8 cellular contexts compared by ENCODE assay signal in genomic region chr1:84078824-84079167, GRCh38.
DNase-seq lines count a peak whose midpoint lies in the region; ATAC-seq and TF ChIP-seq lines count a peak whose summit lies in the region.

No MANE protein-coding gene starts in this region.

- H4K20me1 ChIP-seq in PC-3 (ENCODE audit: low read length): no peaks in the 10 kb centered on the region
- H4K20me1 ChIP-seq in fibroblast of lung (ENCODE audit: control insufficient read depth, extremely low read depth, insufficient read depth, low read length): no peaks in the 10 kb centered on the region

- no peaks in the 10 kb centered on the region for H3K9me2 ChIP-seq in PC-3 (replicated peaks; ENCODE audit: low read length)

- POLR2A ChIA-PET in PC-3 (lab: Charles Lee; ENCODE audit: unreplicated experiment): no interaction called here

- no peaks in the 10 kb centered on the region for H3F3A ChIP-seq in PC-3 (ENCODE audit: low read length, unreplicated experiment)

- DNase-seq in GM06990 (ENCODE audit: extremely low read depth, insufficient read length) (no peak), PC-3 (no peak), fibroblast of lung (ENCODE audit: low read depth in 2 of 2) (peak in 1 of 2 donors; percentile 4), A172 (ENCODE audit: low spot score) (no peak), 8988T (no peak), foreskin melanocyte (no peak)
- no peak for DNase-seq in activated effector memory CD4-positive, alpha-beta T cell treated with Interleukin-2 at 50 U/mL for 16 hours

- H2AFZ ChIP-seq in PC-3 (ENCODE audit: low read length) (peak overlapping the region; percentile 98), fibroblast of lung (ENCODE audit: low read length) (peak overlapping the region; percentile 95)

- H3K4me1 ChIP-seq in PC-3 (ENCODE audit: insufficient read depth, low read length): peaks cover 11% of the 10 kb centered on the region; the same call in 1 of the 2 replicates
- H3K4me1 ChIP-seq in fibroblast of lung (ENCODE audit: control insufficient read depth, extremely low read depth, insufficient read depth, low read length): peaks cover 2% of the 10 kb centered on the region
- H3K4me1 ChIP-seq in rectal smooth muscle tissue (ENCODE audit: control insufficient read depth, insufficient read depth, low read length): peaks cover 6% of the 10 kb centered on the region

- peak overlapping the region; percentile 81 for H3K9ac ChIP-seq in PC-3 (ENCODE audit: low read length)
- peak overlapping the region; percentile 89 for H3K9ac ChIP-seq in fibroblast of lung (ENCODE audit: insufficient read depth, low read length)
- H3K9ac ChIP-seq in rectal smooth muscle tissue (ENCODE audit: low read length): peak overlapping the region; percentile 56

- H3K9me3 ChIP-seq in PC-3 (ENCODE audit: low read length): no peaks in the 10 kb centered on the region
- H3K9me3 ChIP-seq in fibroblast of lung (ENCODE audit: control insufficient read depth, insufficient read depth, low read depth, low read length): no peaks in the 10 kb centered on the region

- H3K27me3 ChIP-seq in GM06990 (replicated peaks; ENCODE audit: control insufficient read depth, insufficient read depth, low read length) (no peaks in the 10 kb centered on the region), PC-3 (ENCODE audit: low read length) (no peaks in the 10 kb centered on the region), fibroblast of lung (ENCODE audit: control insufficient read depth, insufficient read depth, low read length) (no peaks in the 10 kb centered on the region), rectal smooth muscle tissue (ENCODE audit: control insufficient read depth, insufficient read depth, low read length) (no peaks in the 10 kb centered on the region)

- intact Hi-C loops in PC-3 (cut with micrococcal nuclease): loop anchor here (2.0 kb wide), 1 partner anchor 44 kb away; no protein-coding TSS in a partner anchor

- no peak for ATAC-seq in PC-3

- H3K36me3 ChIP-seq in GM06990 (ENCODE audit: control insufficient read depth, insufficient read depth, low read length) (no peaks in the 10 kb centered on the region), PC-3 (ENCODE audit: low read depth, low read length) (no peaks in the 10 kb centered on the region), fibroblast of lung (ENCODE audit: control insufficient read depth, insufficient read depth, low read length) (no peaks in the 10 kb centered on the region), rectal smooth muscle tissue (ENCODE audit: control insufficient read depth, insufficient read depth, low read length) (no peaks in the 10 kb centered on the region)

- CTCF ChIA-PET in PC-3 (lab: Charles Lee): no interaction called here

- H3K79me2 ChIP-seq in PC-3 (ENCODE audit: low read length) (peaks cover 11% of the 10 kb centered on the region), fibroblast of lung (ENCODE audit: control insufficient read depth, insufficient read depth, low read length) (peaks cover 3% of the 10 kb centered on the region)

- TF ChIP-seq CTCF in GM06990 (IDR thresholded peaks at IDR 0.05; ENCODE audit: insufficient read depth, low read length, poor library complexity, severe bottlenecking) (no peak), PC-3 (conservative IDR thresholded peaks at IDR 0.05; ENCODE audit: low read depth, low read length) (no peak), fibroblast of lung (conservative IDR thresholded peaks at IDR 0.05 in 1 of 2, IDR thresholded peaks at IDR 0.05 in 1 of 2; ENCODE audit: low read depth in 1 of 2, low read length in 2 of 2) (no peak)

- H3K4me3 ChIP-seq in GM06990 (replicated peaks; ENCODE audit: low read depth, low read length) (peak overlapping the region; percentile 92), PC-3 (ENCODE audit: low read length) (peak overlapping the region; percentile 87), fibroblast of lung (replicated peaks in 1 of 4; ENCODE audit: control extremely low read depth in 1 of 4, insufficient read depth in 1 of 4, low read depth in 3 of 4, low read length in 4 of 4) (peak overlapping the region; percentile 40 to 77 (median 64)), rectal smooth muscle tissue (ENCODE audit: low read length) (peak overlapping the region; percentile 67)

- H3K27ac ChIP-seq in PC-3 (ENCODE audit: low read length) (no peak overlapping the region), fibroblast of lung (ENCODE audit: insufficient read depth, low read length) (peak overlapping the region; percentile 76), rectal smooth muscle tissue (ENCODE audit: low read depth, low read length) (peak overlapping the region; percentile 93)

- TSS peak; percentile 36 for BruUV-seq in PC-3 (replicated peaks; lab: Mats Ljungman, UMichigan)

- H3K4me2 ChIP-seq in PC-3 (ENCODE audit: low read length) (peak overlapping the region; percentile 99), fibroblast of lung (ENCODE audit: extremely low read depth, insufficient read depth, low read length) (peak overlapping the region; percentile 85)
